ENCODE assay signal across 8 cellular contexts in the genomic region with DNA sequence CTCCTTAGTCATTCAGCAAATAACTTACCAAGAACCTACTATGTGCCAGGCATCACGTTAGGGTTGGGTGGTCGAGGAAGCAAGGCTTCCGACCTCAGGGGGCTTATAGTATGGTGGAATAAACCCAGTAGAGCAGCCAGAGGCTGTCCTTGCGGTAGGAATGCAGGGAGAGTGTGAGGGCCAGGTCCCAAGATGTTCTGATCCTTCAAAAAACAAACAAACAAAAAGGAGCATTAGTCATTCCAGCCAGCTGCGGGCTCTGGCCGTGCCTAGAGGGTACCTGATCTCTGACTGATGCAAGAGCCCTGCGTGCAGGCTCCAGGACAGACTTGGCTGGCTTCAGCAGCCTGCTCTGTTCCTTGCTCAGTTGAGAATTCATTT. TPM values are rescaled to one million over a fixed set of nuclear protein-coding genes. Genes with fewer than 3 reads are reported as not detected.
DNase-seq lines count a peak whose midpoint lies in the region; ATAC-seq lines count a peak whose summit lies in the region.
"Had no signal": no experiment of that assay in that cellular context is flagged by ENCODE, and none has a peak within 500 bp of the region (broad histone marks: within the 10 kb centered on the region; RNA-seq: fewer than 3 reads in every experiment).

No MANE protein-coding gene starts in this region.

- peak overlapping the region; percentile 58 for H3K27ac Mint-ChIP-seq in stimulated activated effector memory CD8-positive, alpha-beta T cell treated with anti-CD3 and anti-CD28 coated beads, Interleukin-12 subunit alpha, Interleukin-12 subunit beta, amount 100 ng/mL, for 72 hours

- no peaks in the 10 kb centered on the region for H3K9me3 Mint-ChIP-seq in stimulated activated effector memory CD8-positive, alpha-beta T cell treated with anti-CD3 and anti-CD28 coated beads, Interleukin-12 subunit alpha, Interleukin-12 subunit beta, amount 100 ng/mL, for 72 hours

- peak; percentile 96 for DNase-seq in HCEC 1CT
- DNase-seq in SJCRH30 = peak; percentile 63 to 66
- peak; percentile 97 for DNase-seq in fibroblast of gingiva (ENCODE audit: low read depth)
- no peak for DNase-seq in stimulated activated effector memory CD8-positive, alpha-beta T cell treated with anti-CD3 and anti-CD28 coated beads, Interleukin-12 subunit alpha, Interleukin-12 subunit beta, amount 100 ng/mL, for 72 hours (ENCODE audit: low spot score in 2 of 2)
- DNase-seq in medulla oblongata (ENCODE audit: extremely low spot score) = no peak
- DNase-seq: right lobe of liver had no signal

- peaks cover 22% of the 10 kb centered on the region for H3K4me1 ChIP-seq in SJCRH30
- H3K4me1 ChIP-seq: right lobe of liver had no signal

- no peaks in the 10 kb centered on the region for H3K27me3 ChIP-seq in SJCRH30
- H3K27me3 ChIP-seq: right lobe of liver had no signal

- peaks cover 50% of the 10 kb centered on the region for H3K36me3 Mint-ChIP-seq in stimulated activated effector memory CD8-positive, alpha-beta T cell treated with anti-CD3 and anti-CD28 coated beads, Interleukin-12 subunit alpha, Interleukin-12 subunit beta, amount 100 ng/mL, for 72 hours

- H3K36me3 ChIP-seq in SJCRH30 = peaks cover 3% of the 10 kb centered on the region; the same call in 1 of the 2 replicates

- peak overlapping the region; percentile 28; the same call in 1 of the 2 replicates for H3K27ac ChIP-seq in SJCRH30
- H3K27ac ChIP-seq: right lobe of liver had no signal

- H3K4me3 ChIP-seq in SJCRH30 = no peak overlapping the region
- H3K4me3 ChIP-seq: right lobe of liver had no signal

- ATAC-seq in stimulated activated effector memory CD8-positive, alpha-beta T cell treated with anti-CD3 and anti-CD28 coated beads, Interleukin-12 subunit alpha, Interleukin-12 subunit beta, amount 100 ng/mL, for 72 hours = no peak
- ATAC-seq in HG02610 (IDR thresholded peaks at IDR 0.05; ENCODE audit: unreplicated experiment) (no peak), HG03442 (IDR thresholded peaks at IDR 0.05; ENCODE audit: unreplicated experiment) (no peak)

- peaks cover 8% of the 10 kb centered on the region for H3K4me1 Mint-ChIP-seq in stimulated activated effector memory CD8-positive, alpha-beta T cell treated with anti-CD3 and anti-CD28 coated beads, Interleukin-12 subunit alpha, Interleukin-12 subunit beta, amount 100 ng/mL, for 72 hours

- no peaks in the 10 kb centered on the region for H3K9me3 ChIP-seq in SJCRH30 (replicated peaks)
- H3K9me3 ChIP-seq: right lobe of liver had no signal

- no peak overlapping the region for H3K4me3 Mint-ChIP-seq in stimulated activated effector memory CD8-positive, alpha-beta T cell treated with anti-CD3 and anti-CD28 coated beads, Interleukin-12 subunit alpha, Interleukin-12 subunit beta, amount 100 ng/mL, for 72 hours

RNA-seq across cellular contexts. Expression of a gene that starts 18.2 kb away (rescaled TPM):
- total RNA-seq in SJCRH30 (2014; rRNA removed; shearing (Covaris generic)) = 3.0 and 3.2 TPM in 2 replicates

RNA-seq across cellular contexts. Expression of a gene that starts 18.3 kb away (rescaled TPM):
- total RNA-seq in SJCRH30 (2014; rRNA removed; shearing (Covaris generic)) = 13.2 and 17.4 TPM in 2 replicates

Comparison
In these comparisons a context has a peak if more than half of its experiments do, and no peak if none do; other contexts are left out.
1. DNase-seq: peak in HCEC 1CT (single experiment), SJCRH30 (2 of 2) and fibroblast of gingiva (single experiment); none in stimulated activated effector memory CD8-positive, alpha-beta T cell treated with anti-CD3 and anti-CD28 coated beads, Interleukin-12 subunit alpha, Interleukin-12 subunit beta, amount 100 ng/mL, for 72 hours (0 of 2) and medulla oblongata (single experiment).